19 cellular contexts compared by ENCODE assay signal in the genomic region with DNA sequence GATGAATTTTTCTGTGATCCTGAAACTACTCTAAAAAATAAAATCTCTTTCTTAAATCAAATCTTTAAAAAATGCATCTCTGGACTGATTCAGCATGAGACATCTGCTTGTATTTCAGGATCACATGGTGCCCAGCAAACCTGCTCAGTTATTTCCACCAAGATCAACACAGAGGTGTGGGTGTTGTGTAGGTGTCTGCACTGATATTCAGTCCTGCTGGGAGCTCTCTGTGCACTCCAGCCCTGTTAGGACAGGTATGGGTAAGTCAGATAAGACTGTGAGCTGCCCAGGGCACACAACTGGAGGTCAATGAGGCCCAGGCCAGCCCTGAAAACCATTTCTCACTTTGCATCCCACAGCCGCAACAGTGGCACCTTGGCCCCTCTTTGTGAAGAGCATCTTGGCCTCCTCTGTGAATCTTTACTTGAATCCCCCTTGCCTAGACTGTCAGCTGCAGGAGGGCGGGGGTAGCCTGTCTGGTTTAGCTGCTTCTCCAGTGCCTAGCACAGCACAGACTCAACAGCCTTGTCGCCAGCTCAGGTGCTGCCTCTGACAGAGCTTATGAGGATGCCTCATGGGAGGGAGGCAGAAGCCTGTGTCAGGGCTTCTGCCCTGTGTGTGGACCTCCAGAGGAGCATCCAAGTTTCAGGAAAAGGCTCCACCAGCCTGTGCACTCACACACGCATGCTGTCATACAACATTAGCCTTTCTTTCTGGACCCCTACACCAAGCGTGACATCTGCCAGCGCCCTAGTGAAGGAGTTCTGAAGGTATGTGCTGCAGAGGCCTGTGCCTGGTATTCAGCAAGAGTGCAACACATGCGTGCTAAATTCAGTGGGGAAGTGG.
"Had no signal": no experiment of that assay in that cellular context is flagged by ENCODE, and none has a peak within 500 bp of the region (broad histone marks: within the 10 kb centered on the region; RNA-seq: fewer than 3 reads in every experiment).

No MANE protein-coding gene starts in this region.

- H3K36me3 Mint-ChIP-seq: memory B cell, T-cell had no signal

- H3K36me3 ChIP-seq: adrenal gland, esophagus squamous epithelium, heart left ventricle, left lung, SJSA1, tibial nerve had no signal

- FAIRE-seq: islet of Langerhans had no signal

- DNase-seq: activated CD4-positive, alpha-beta memory T cell treated with anti-CD3 and anti-CD28 coated beads, Interleukin-2, amount 10 ng/mL, durations not matched to agents 7 days and 5 days; activated CD4-positive, alpha-beta T cell treated with anti-CD3 and anti-CD28 coated beads for 1 hour; activated naive CD4-positive, alpha-beta T cell treated with anti-CD3 and anti-CD28 coated beads, Interleukin-2, amount 50 U/mL, for 16 hours; cerebellar nuclear complex; esophagus squamous epithelium; foreskin fibroblast; heart left ventricle; stimulated activated CD4-positive, alpha-beta T cell treated with anti-CD3 and anti-CD28 coated beads, Interleukin-15, amount 100 ng/mL, for 24 hours; stimulated activated CD4-positive, alpha-beta T cell treated with anti-CD3 and anti-CD28 coated beads, Interleukin-4, amount 100 ng/mL, for 4 hours; T1000 had no signal

- H3K4me3 ChIP-seq: adrenal gland, dorsolateral prefrontal cortex, esophagus squamous epithelium, heart left ventricle, left lung, SJSA1, tibial nerve had no signal

- H3K27ac ChIP-seq: adrenal gland, esophagus squamous epithelium, heart left ventricle, left lung, SJSA1, tibial nerve had no signal

- H3K9me3 Mint-ChIP-seq: activated CD4-positive, alpha-beta memory T cell treated with anti-CD3 and anti-CD28 coated beads, Interleukin-2, amount 10 ng/mL, durations not matched to agents 7 days and 5 days had no signal

- H3K4me3 Mint-ChIP-seq: activated CD4-positive, alpha-beta memory T cell treated with anti-CD3 and anti-CD28 coated beads, Interleukin-2, amount 10 ng/mL, durations not matched to agents 7 days and 5 days; memory B cell; nephron; T-cell had no signal

- H3K9me3 ChIP-seq: SJSA1 had no signal

- H3K27me3 ChIP-seq: adrenal gland, esophagus squamous epithelium, tibial nerve had no signal

- H3K4me1 ChIP-seq: adrenal gland, esophagus squamous epithelium, heart left ventricle, left lung, SJSA1, tibial nerve had no signal

- ATAC-seq: left lung had no signal

- H3K27ac Mint-ChIP-seq: activated CD4-positive, alpha-beta memory T cell treated with anti-CD3 and anti-CD28 coated beads, Interleukin-2, amount 10 ng/mL, durations not matched to agents 7 days and 5 days; memory B cell; nephron; T-cell had no signal

- H3K4me1 Mint-ChIP-seq: activated CD4-positive, alpha-beta memory T cell treated with anti-CD3 and anti-CD28 coated beads, Interleukin-2, amount 10 ng/mL, durations not matched to agents 7 days and 5 days; T-cell had no signal
